ENCODE assay signal across 8 cellular contexts in the genomic region with DNA sequence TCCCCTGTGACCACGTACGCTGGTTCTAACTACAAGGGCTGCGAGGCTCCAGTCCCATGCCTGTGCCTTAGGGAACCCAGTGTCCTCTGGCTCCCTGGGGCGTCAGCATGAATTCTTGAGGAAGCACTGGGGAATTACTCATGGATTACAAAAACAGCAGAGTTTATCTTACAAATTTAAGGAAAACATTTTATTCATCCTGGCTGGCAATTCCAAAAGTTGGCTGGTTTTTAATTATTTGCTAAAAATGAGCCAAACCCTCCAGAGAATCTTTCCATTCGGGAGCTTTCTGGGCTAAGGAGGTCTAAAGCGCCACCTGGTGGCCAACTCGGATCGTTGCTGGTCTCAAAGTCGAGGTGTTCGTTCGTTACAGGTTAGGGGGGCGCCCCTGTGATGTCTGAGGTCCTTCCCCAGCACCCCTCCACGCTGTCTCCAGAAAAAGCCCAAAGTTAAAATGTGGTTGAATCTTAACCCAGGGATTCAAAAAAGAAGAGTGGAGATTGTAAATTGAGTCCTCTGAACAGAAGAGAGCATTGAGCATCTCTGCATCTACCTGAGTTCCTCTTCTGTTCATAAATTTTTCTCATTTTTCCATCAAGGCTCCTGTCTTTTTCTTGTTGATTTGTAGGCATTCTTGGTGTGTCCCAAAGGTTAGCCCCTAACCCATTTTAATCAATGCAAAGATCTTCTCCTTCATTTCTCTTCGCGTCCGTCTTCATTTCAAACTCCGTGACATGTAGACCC.
DNase-seq lines count a peak whose midpoint lies in the region; ATAC-seq and TF ChIP-seq lines count a peak whose summit lies in the region.

No MANE protein-coding gene starts in this region.

- 0 out of 2 replicates have a peak, but pooled peaks cover 7% of the 10 kb centered on the region for H3K4me1 ChIP-seq in GM23338 (ENCODE audit: insufficient read depth)
- no peaks in the 10 kb centered on the region for H3K4me1 ChIP-seq in mesendoderm (ENCODE audit: control insufficient read depth, low read depth, low read length)

- H2AK5ac ChIP-seq in mesendoderm (ENCODE audit: low read length), result no peak overlapping the region

- H4K8ac ChIP-seq in mesendoderm (ENCODE audit: low read depth, low read length), result no peak overlapping the region

- no peaks in the 10 kb centered on the region for H3K36me3 Mint-ChIP-seq in GM23338 (ENCODE audit: low read depth)
- H3K36me3 Mint-ChIP-seq in stimulated activated naive B cell treated with anti-CD40 and anti-IgM and Interleukin-4, amounts not matched to agents 10 μg/mL and 1 μg/mL and 100 μg/mL, for 72 hours, result no peaks in the 10 kb centered on the region

- H3K79me2 ChIP-seq in GM23338 (replicated peaks; ENCODE audit: insufficient read depth) (no peaks in the 10 kb centered on the region), mesendoderm (ENCODE audit: control insufficient read depth, insufficient read depth, low read length) (no peaks in the 10 kb centered on the region)

- H3K27ac Mint-ChIP-seq in GM23338, result no peak overlapping the region
- no peak overlapping the region for H3K27ac Mint-ChIP-seq in stimulated activated naive B cell treated with anti-CD40 and anti-IgM and Interleukin-4, amounts not matched to agents 10 μg/mL and 1 μg/mL and 100 μg/mL, for 72 hours

- no peak overlapping the region for H3K18ac ChIP-seq in mesendoderm (ENCODE audit: low read length)

- H2BK120ac ChIP-seq in mesendoderm (ENCODE audit: low read depth, low read length), result no peak overlapping the region

- H3K9me3 Mint-ChIP-seq in GM23338, result no peaks in the 10 kb centered on the region
- no peaks in the 10 kb centered on the region for H3K9me3 Mint-ChIP-seq in stimulated activated naive B cell treated with anti-CD40 and anti-IgM and Interleukin-4, amounts not matched to agents 10 μg/mL and 1 μg/mL and 100 μg/mL, for 72 hours

- no peak overlapping the region for H3K4me3 ChIP-seq in GM23338
- H3K4me3 ChIP-seq in mesendoderm (ENCODE audit: low read length), result no peak overlapping the region

- H3K4me1 Mint-ChIP-seq in GM23338, result peaks cover 23% of the 10 kb centered on the region
- H3K4me1 Mint-ChIP-seq in stimulated activated naive B cell treated with anti-CD40 and anti-IgM and Interleukin-4, amounts not matched to agents 10 μg/mL and 1 μg/mL and 100 μg/mL, for 72 hours, result peaks cover 2 to 4% of the 10 kb centered on the region in 2 donors

- H3K27me3 ChIP-seq in GM23338 (ENCODE audit: insufficient read depth) (no peaks in the 10 kb centered on the region), mesendoderm (ENCODE audit: insufficient read depth, low read length, poor library complexity) (no peaks in the 10 kb centered on the region)

- no peak overlapping the region for H2BK15ac ChIP-seq in mesendoderm (replicated peaks; ENCODE audit: low read depth)

- no peak overlapping the region for H3K4ac ChIP-seq in mesendoderm (ENCODE audit: low read depth, low read length)

- no peaks in the 10 kb centered on the region for H3F3A ChIP-seq in GM23338 (replicated peaks; ENCODE audit: low read depth)

- H3K27ac ChIP-seq in GM23338 (ENCODE audit: low read depth) (no peak overlapping the region), mesendoderm (ENCODE audit: low read depth, low read length) (no peak overlapping the region)

- no peaks in the 10 kb centered on the region for H4K20me1 ChIP-seq in GM23338 (replicated peaks; ENCODE audit: insufficient read depth)

- no peaks in the 10 kb centered on the region for H3K79me1 ChIP-seq in mesendoderm (ENCODE audit: low read length)

- no peaks in the 10 kb centered on the region for H3K9me2 ChIP-seq in GM23338 (ENCODE audit: insufficient read depth)

- H3K23ac ChIP-seq in mesendoderm (ENCODE audit: low read length), result no peak overlapping the region

- H3K56ac ChIP-seq in mesendoderm (ENCODE audit: low read length), result no peak overlapping the region

- peak; percentile 86 to 98 for TF ChIP-seq CTCF in GM23338 (conservative IDR thresholded peaks at IDR 0.05; ENCODE audit: low read depth in 2 of 2)

- H3K4me3 Mint-ChIP-seq in GM23338, result no peak overlapping the region
- H3K4me3 Mint-ChIP-seq in stimulated activated naive B cell treated with anti-CD40 and anti-IgM and Interleukin-4, amounts not matched to agents 10 μg/mL and 1 μg/mL and 100 μg/mL, for 72 hours, result no peak overlapping the region

- no peak overlapping the region for H2BK5ac ChIP-seq in mesendoderm (ENCODE audit: low read length)

- ATAC-seq in GM23338 (peak; percentile 90), HG03280 (IDR thresholded peaks at IDR 0.05; ENCODE audit: unreplicated experiment) (no peak)
- peak in 1 of 2 donors; percentile 42 for ATAC-seq in stimulated activated naive B cell treated with anti-CD40 and anti-IgM and Interleukin-4, amounts not matched to agents 10 μg/mL and 1 μg/mL and 100 μg/mL, for 72 hours (replicated peaks)

- H3K9ac ChIP-seq in mesendoderm (ENCODE audit: low read length), result no peak overlapping the region

- WGBS in mesendoderm (ENCODE audit: extremely low coverage, insufficient coverage, low lambda C conversion rate), result 100% methylated on average over 4 of the region's 17 CpGs

- DNase-seq in AML-193 (lab: John Stamatoyannopoulos, UW) (peak; percentile 1 to 19), GM23338 (ENCODE audit: low spot score) (peak; percentile 82), NCI-H2107 (lab: John Stamatoyannopoulos, UW) (peak; percentile 15), mesendoderm (peak; percentile 45)
- peak; percentile 64 for DNase-seq in activated CD4-positive, alpha-beta T cell treated with anti-CD3 and anti-CD28 coated beads for 48 hours
- DNase-seq in effector CD4-positive, alpha-beta T cell, result peak; percentile 28
- DNase-seq in stimulated activated naive B cell treated with anti-CD40 and anti-IgM and Interleukin-4, amounts not matched to agents 10 μg/mL and 1 μg/mL and 100 μg/mL, for 72 hours, result peak; percentile 15

- H3K36me3 ChIP-seq in GM23338 (ENCODE audit: insufficient read depth) (no peaks in the 10 kb centered on the region), mesendoderm (ENCODE audit: control insufficient read depth, insufficient read depth, low read length) (no peaks in the 10 kb centered on the region)

- H3K4me2 ChIP-seq in GM23338, result no peak overlapping the region
- H3K4me2 ChIP-seq in mesendoderm (ENCODE audit: low read length), result no peak overlapping the region

- H4K5ac ChIP-seq in mesendoderm (ENCODE audit: low read length), result no peak overlapping the region

- no peaks in the 10 kb centered on the region for H3K27me3 Mint-ChIP-seq in GM23338 (ENCODE audit: insufficient read depth, low read depth, poor library complexity)
- H3K27me3 Mint-ChIP-seq in stimulated activated naive B cell treated with anti-CD40 and anti-IgM and Interleukin-4, amounts not matched to agents 10 μg/mL and 1 μg/mL and 100 μg/mL, for 72 hours, result peaks cover 30 to 47% of the 10 kb centered on the region in 2 donors

- H2AFZ ChIP-seq in GM23338, result peak overlapping the region; percentile 0; the same call in 1 of the 2 replicates

TF ChIP-seq in GM23338, 12 proteins besides CTCF, POLR2A, EP300 and RAD21 (continues in another document):
- TF ChIP-seq CREB1 (CRISPR knock-in tag; IDR thresholded peaks at IDR 0.05; ENCODE audit: low read depth), result no peak
- TF ChIP-seq, protein P1, sequence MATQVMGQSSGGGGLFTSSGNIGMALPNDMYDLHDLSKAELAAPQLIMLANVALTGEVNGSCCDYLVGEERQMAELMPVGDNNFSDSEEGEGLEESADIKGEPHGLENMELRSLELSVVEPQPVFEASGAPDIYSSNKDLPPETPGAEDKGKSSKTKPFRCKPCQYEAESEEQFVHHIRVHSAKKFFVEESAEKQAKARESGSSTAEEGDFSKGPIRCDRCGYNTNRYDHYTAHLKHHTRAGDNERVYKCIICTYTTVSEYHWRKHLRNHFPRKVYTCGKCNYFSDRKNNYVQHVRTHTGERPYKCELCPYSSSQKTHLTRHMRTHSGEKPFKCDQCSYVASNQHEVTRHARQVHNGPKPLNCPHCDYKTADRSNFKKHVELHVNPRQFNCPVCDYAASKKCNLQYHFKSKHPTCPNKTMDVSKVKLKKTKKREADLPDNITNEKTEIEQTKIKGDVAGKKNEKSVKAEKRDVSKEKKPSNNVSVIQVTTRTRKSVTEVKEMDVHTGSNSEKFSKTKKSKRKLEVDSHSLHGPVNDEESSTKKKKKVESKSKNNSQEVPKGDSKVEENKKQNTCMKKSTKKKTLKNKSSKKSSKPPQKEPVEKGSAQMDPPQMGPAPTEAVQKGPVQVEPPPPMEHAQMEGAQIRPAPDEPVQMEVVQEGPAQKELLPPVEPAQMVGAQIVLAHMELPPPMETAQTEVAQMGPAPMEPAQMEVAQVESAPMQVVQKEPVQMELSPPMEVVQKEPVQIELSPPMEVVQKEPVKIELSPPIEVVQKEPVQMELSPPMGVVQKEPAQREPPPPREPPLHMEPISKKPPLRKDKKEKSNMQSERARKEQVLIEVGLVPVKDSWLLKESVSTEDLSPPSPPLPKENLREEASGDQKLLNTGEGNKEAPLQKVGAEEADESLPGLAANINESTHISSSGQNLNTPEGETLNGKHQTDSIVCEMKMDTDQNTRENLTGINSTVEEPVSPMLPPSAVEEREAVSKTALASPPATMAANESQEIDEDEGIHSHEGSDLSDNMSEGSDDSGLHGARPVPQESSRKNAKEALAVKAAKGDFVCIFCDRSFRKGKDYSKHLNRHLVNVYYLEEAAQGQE (IDR thresholded peaks at IDR 0.05; ENCODE audit: unreplicated experiment), result no peak

Comparison
In these comparisons a context has a peak if more than half of its experiments do, and no peak if none do; other contexts are left out.
1. DNase-seq: peak in every context shown above with its lines; median percentile 82 in GM23338; 64 in activated CD4-positive, alpha-beta T cell treated with anti-CD3 and anti-CD28 coated beads for 48 hours; 45 in mesendoderm; 28 in effector CD4-positive, alpha-beta T cell; 15 in NCI-H2107; 15 in stimulated activated naive B cell treated with anti-CD40 and anti-IgM and Interleukin-4, amounts not matched to agents 10 μg/mL and 1 μg/mL and 100 μg/mL, for 72 hours; 10 in AML-193.